18 cellular contexts compared by ENCODE assay signal in the genomic region with DNA sequence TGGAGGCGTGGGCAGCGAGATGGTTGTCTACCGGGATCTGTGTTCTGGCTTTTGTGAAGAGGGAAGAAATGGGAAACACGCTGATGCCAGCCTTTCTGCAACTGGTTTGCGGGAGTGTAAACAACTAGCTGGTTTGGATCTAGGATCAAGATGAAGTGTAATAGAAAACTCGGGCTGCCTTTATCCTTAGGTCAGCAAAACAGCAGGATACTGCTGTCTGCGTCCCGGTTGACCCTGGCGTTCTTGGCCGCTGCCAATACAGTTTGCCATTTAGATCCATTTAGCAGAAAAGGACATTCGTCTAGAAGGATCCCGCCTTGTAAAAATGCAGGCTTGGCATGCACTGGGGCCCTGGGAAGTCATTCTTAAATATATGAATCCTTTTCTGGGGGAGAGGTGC. TPM values are rescaled to one million over a fixed set of nuclear protein-coding genes. Genes with fewer than 3 reads are reported as not detected.
"Had no signal": no experiment of that assay in that cellular context is flagged by ENCODE, and none has a peak within 500 bp of the region (broad histone marks: within the 10 kb centered on the region; RNA-seq: fewer than 3 reads in every experiment).

No MANE protein-coding gene starts in this region.

- H3K4me1 ChIP-seq: body of pancreas, pancreas, tibial artery had no signal

- H3K27me3 ChIP-seq: body of pancreas, heart left ventricle, pancreas, tibial artery had no signal

- H3K36me3 Mint-ChIP-seq: activated naive CD8-positive, alpha-beta T cell; immature natural killer cell; stimulated activated effector memory CD8-positive, alpha-beta T cell treated with anti-CD3 and anti-CD28 coated beads, Interleukin-12 subunit alpha, Interleukin-12 subunit beta, amount 100 ng/mL, for 72 hours had no signal

- H3K36me3 ChIP-seq: heart left ventricle, lower lobe of right lung, pancreas, tibial artery had no signal

- DNase-seq: activated CD4-positive, alpha-beta T cell treated with anti-CD3 and anti-CD28 coated beads, Interleukin-2, amount 10 ng/mL, durations not matched to agents 24 days and 14 days; activated CD4-positive, CD25-positive, alpha-beta regulatory T cell; activated gamma-delta T cell treated with Interleukin-2 at 50 U/mL for 16 hours; amygdala; body of pancreas; central memory CD4-positive, alpha-beta T cell; dermis blood vessel endothelial cell; effector memory CD8-positive, alpha-beta T cell; heart left ventricle; immature natural killer cell; lower lobe of right lung; pancreas; tibial artery had no signal

- H3K4me3 Mint-ChIP-seq: activated CD4-positive, alpha-beta T cell treated with anti-CD3 and anti-CD28 coated beads, Interleukin-2, amount 10 ng/mL, durations not matched to agents 24 days and 14 days; activated naive CD8-positive, alpha-beta T cell; effector memory CD8-positive, alpha-beta T cell; immature natural killer cell; nephron; stimulated activated effector memory CD8-positive, alpha-beta T cell treated with anti-CD3 and anti-CD28 coated beads, Interleukin-12 subunit alpha, Interleukin-12 subunit beta, amount 100 ng/mL, for 72 hours had no signal

- FAIRE-seq: frontal cortex, pancreas had no signal

- H3K9me3 Mint-ChIP-seq: activated CD4-positive, alpha-beta T cell treated with anti-CD3 and anti-CD28 coated beads, Interleukin-2, amount 10 ng/mL, durations not matched to agents 24 days and 14 days; effector memory CD8-positive, alpha-beta T cell; immature natural killer cell; nephron; stimulated activated effector memory CD8-positive, alpha-beta T cell treated with anti-CD3 and anti-CD28 coated beads, Interleukin-12 subunit alpha, Interleukin-12 subunit beta, amount 100 ng/mL, for 72 hours had no signal

- H3K4me3 ChIP-seq: body of pancreas, heart left ventricle, lower lobe of right lung, pancreas, tibial artery had no signal

- H3K27ac ChIP-seq: epithelial cell of prostate, lower lobe of right lung, pancreas, tibial artery had no signal

- H3K4me1 Mint-ChIP-seq: activated CD4-positive, alpha-beta T cell treated with anti-CD3 and anti-CD28 coated beads, Interleukin-2, amount 10 ng/mL, durations not matched to agents 24 days and 14 days; immature natural killer cell; nephron; stimulated activated effector memory CD8-positive, alpha-beta T cell treated with anti-CD3 and anti-CD28 coated beads, Interleukin-12 subunit alpha, Interleukin-12 subunit beta, amount 100 ng/mL, for 72 hours had no signal

- H3K9me3 ChIP-seq: body of pancreas, heart left ventricle, lower lobe of right lung, pancreas, tibial artery had no signal

- H3K27ac Mint-ChIP-seq: activated CD4-positive, alpha-beta T cell treated with anti-CD3 and anti-CD28 coated beads, Interleukin-2, amount 10 ng/mL, durations not matched to agents 24 days and 14 days; activated naive CD8-positive, alpha-beta T cell; effector memory CD8-positive, alpha-beta T cell; immature natural killer cell; nephron; stimulated activated effector memory CD8-positive, alpha-beta T cell treated with anti-CD3 and anti-CD28 coated beads, Interleukin-12 subunit alpha, Interleukin-12 subunit beta, amount 100 ng/mL, for 72 hours had no signal

RNA-seq across cellular contexts. Expression of gene RAB31, which starts 42.0 kb away (rescaled TPM):
- total RNA-seq: activated CD4-positive, alpha-beta T cell treated with anti-CD3 and anti-CD28 coated beads, Interleukin-2, amount 10 ng/mL, durations not matched to agents 24 days and 14 days had no signal
